9 cellular contexts compared by ENCODE assay signal in the genomic region with DNA sequence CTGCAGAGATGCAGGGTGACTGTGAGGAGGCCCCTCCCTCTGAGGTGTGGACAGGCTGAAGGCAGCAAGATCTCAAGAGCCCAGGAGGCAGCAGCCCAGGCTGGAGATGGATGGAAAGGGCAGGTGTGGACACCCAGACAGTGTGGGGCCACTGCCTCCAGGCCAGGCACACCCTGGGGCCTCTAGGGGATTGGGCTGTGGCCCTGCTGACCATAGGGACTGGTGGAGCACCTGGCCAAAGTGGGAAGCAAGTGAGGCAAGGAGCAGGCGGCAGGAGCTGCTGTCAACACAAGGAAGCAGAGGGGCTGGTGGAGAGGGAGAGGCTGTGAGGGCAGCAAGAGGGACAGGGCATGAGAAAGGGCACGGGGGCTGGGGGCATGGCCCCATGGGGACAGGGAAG. TPM values are rescaled to one million over a fixed set of nuclear protein-coding genes. Genes with fewer than 3 reads are reported as not detected.
DNase-seq lines count a peak whose midpoint lies in the region; ATAC-seq, FAIRE-seq and TF ChIP-seq lines count a peak whose summit lies in the region.
"Had no signal": no experiment of that assay in that cellular context is flagged by ENCODE, and none has a peak within 500 bp of the region (broad histone marks: within the 10 kb centered on the region; RNA-seq: fewer than 3 reads in every experiment).

No MANE protein-coding gene starts in this region.

- no peak for TF ChIP-seq CTCF in CD8-positive, alpha-beta T cell (IDR thresholded peaks at IDR 0.05)
- TF ChIP-seq CTCF in Panc1 (IDR thresholded peaks at IDR 0.05) (no peak), endothelial cell of umbilical vein (IDR thresholded peaks at IDR 0.05; ENCODE audit: extremely low read depth in 1 of 2, insufficient read depth in 1 of 2, low read depth in 1 of 2, low read length in 2 of 2) (no peak)

- H3K9me3 Mint-ChIP-seq in CD8-positive, alpha-beta T cell: peaks cover 10% of the 10 kb centered on the region

- no peak overlapping the region for H3K4ac ChIP-seq in trophoblast cell (ENCODE audit: low read depth, low read length)

- H3K79me1 ChIP-seq in trophoblast cell (ENCODE audit: low read length): peaks cover 9% of the 10 kb centered on the region

- H3K36me3 ChIP-seq in CD8-positive, alpha-beta T cell (ENCODE audit: insufficient read depth, low read length): no peaks in the 10 kb centered on the region
- H3K36me3 ChIP-seq in Panc1 (ENCODE audit: control insufficient read depth, insufficient read depth, low read length) (no peaks in the 10 kb centered on the region), endothelial cell of umbilical vein (ENCODE audit: control insufficient read depth in 2 of 2, extremely low read depth in 1 of 2, insufficient read depth in 2 of 2, low read length in 2 of 2) (no peaks in the 10 kb centered on the region), trophoblast cell (ENCODE audit: control insufficient read depth in 1 of 2, insufficient read depth in 2 of 2, low read length in 2 of 2) (no peaks in the 10 kb centered on the region)

- no peak for FAIRE-seq in endothelial cell of umbilical vein (lab: Jason Lieb, UNC)

- H3K4me3 ChIP-seq in CD8-positive, alpha-beta T cell (ENCODE audit: low read depth, low read length): peak overlapping the region; percentile 45
- no peak overlapping the region for H3K4me3 ChIP-seq in Panc1 (ENCODE audit: low read depth in 2 of 2, low read length in 2 of 2)
- H3K4me3 ChIP-seq in endothelial cell of umbilical vein (replicated peaks in 1 of 3; ENCODE audit: insufficient read depth in 1 of 3, low read depth in 1 of 3, low read length in 3 of 3): no peak overlapping the region
- H3K4me3 ChIP-seq in trophoblast cell (ENCODE audit: low read depth, low read length): no peak overlapping the region

- H3K9me1 ChIP-seq in endothelial cell of umbilical vein (replicated peaks; ENCODE audit: control insufficient read depth, extremely low read depth, insufficient read depth, low read length): no peaks in the 10 kb centered on the region

- peak overlapping the region; percentile 67 for H3K4me3 Mint-ChIP-seq in CD8-positive, alpha-beta T cell

- DNase-seq in CD8-positive, alpha-beta T cell: peak in 1 of 7 experiments; percentile 5
- DNase-seq in Panc1 (ENCODE audit: low read depth, low spot score): no peak
- no peak for DNase-seq in endothelial cell of umbilical vein (ENCODE audit: low read depth, low spot score)
- no peak for DNase-seq in trophoblast cell
- no peak for DNase-seq in HuH-7 (ENCODE audit: low spot score)
- DNase-seq in stimulated activated CD4-positive, alpha-beta T cell treated with anti-CD3 and anti-CD28 coated beads, Interleukin-2, amount 100 ng/mL, for 48 hours: no peak
- DNase-seq in AG20443 (ENCODE audit: low spot score): no peak
- DNase-seq: NCI-H1694 treated with DMSO at 0.1 percent for 48 hours had no signal

- H2AFZ ChIP-seq in endothelial cell of umbilical vein (ENCODE audit: low read depth, low read length): no peak overlapping the region
- peak overlapping the region; percentile 13 for H2AFZ ChIP-seq in trophoblast cell (ENCODE audit: insufficient read depth, low read length, poor library complexity)

- peak overlapping the region; percentile 56 for H3K27ac ChIP-seq in CD8-positive, alpha-beta T cell (ENCODE audit: low read depth, low read length)
- peak overlapping the region; percentile 68 for H3K27ac ChIP-seq in Panc1 (ENCODE audit: low read length)
- peak overlapping the region; percentile 58 for H3K27ac ChIP-seq in endothelial cell of umbilical vein (ENCODE audit: insufficient read depth, low read depth, low read length)
- no peak overlapping the region for H3K27ac ChIP-seq in trophoblast cell (ENCODE audit: low read depth, low read length)

- WGBS in trophoblast cell (ENCODE audit: extremely low coverage, insufficient coverage, insufficient read length): no CpG with 5 or more reads among the region's 2 CpGs

- peak overlapping the region; percentile 34 for H3K18ac ChIP-seq in trophoblast cell (ENCODE audit: low read length)

- peak overlapping the region; percentile 51 for H2BK12ac ChIP-seq in trophoblast cell (ENCODE audit: low read length)

- peak overlapping the region; percentile 21 for H3K9ac ChIP-seq in endothelial cell of umbilical vein (replicated peaks; ENCODE audit: extremely low read depth, insufficient read depth, low read length)
- H3K9ac ChIP-seq in trophoblast cell (ENCODE audit: low read length): no peak overlapping the region

- peaks cover 67% of the 10 kb centered on the region for H3K4me1 ChIP-seq in CD8-positive, alpha-beta T cell (ENCODE audit: insufficient read depth, low read length)
- H3K4me1 ChIP-seq in Panc1 (ENCODE audit: control insufficient read depth, insufficient read depth, low read length): peaks cover 34% of the 10 kb centered on the region
- H3K4me1 ChIP-seq in endothelial cell of umbilical vein (ENCODE audit: control insufficient read depth, extremely low read depth, insufficient read depth, low read length): peaks cover 22% of the 10 kb centered on the region
- peaks cover 13 to 16% of the 10 kb centered on the region in 2 experiments for H3K4me1 ChIP-seq in trophoblast cell (ENCODE audit: control insufficient read depth in 1 of 2, insufficient read depth in 2 of 2, low read length in 2 of 2)

- no TSS peak for BruUV-seq in Panc1 (replicated peaks; lab: Mats Ljungman, UMichigan)
- BruUV-seq in endothelial cell of umbilical vein (replicated peaks; lab: Mats Ljungman, UMichigan): no TSS peak

- H4K91ac ChIP-seq in trophoblast cell (ENCODE audit: low read depth, low read length): no peak overlapping the region

- H4K8ac ChIP-seq in trophoblast cell (ENCODE audit: low read depth, low read length): no peak overlapping the region

- H3K4me1 Mint-ChIP-seq in CD8-positive, alpha-beta T cell (ENCODE audit: low read depth): peaks cover 57% of the 10 kb centered on the region

- no peak overlapping the region for H3K14ac ChIP-seq in trophoblast cell (ENCODE audit: low read length)

- H2AK5ac ChIP-seq in trophoblast cell (ENCODE audit: low read length): no peak overlapping the region

- H3K9me3 ChIP-seq in CD8-positive, alpha-beta T cell (ENCODE audit: low read length): no peaks in the 10 kb centered on the region
- H3K9me3 ChIP-seq in Panc1 (ENCODE audit: control insufficient read depth, insufficient read depth, low read depth, low read length): peaks cover 5% of the 10 kb centered on the region; the same call in 1 of the 2 replicates
- H3K9me3 ChIP-seq in endothelial cell of umbilical vein (replicated peaks; ENCODE audit: control insufficient read depth, insufficient read depth, low read length): no peaks in the 10 kb centered on the region
- peaks cover 3% of the 10 kb centered on the region for H3K9me3 ChIP-seq in trophoblast cell (ENCODE audit: insufficient read depth, low read depth, low read length)

- no peaks in the 10 kb centered on the region for H3K27me3 ChIP-seq in CD8-positive, alpha-beta T cell (ENCODE audit: insufficient read depth, low read length)
- H3K27me3 ChIP-seq in Panc1 (ENCODE audit: control insufficient read depth, insufficient read depth, low read length): no peaks in the 10 kb centered on the region
- no peaks in the 10 kb centered on the region for H3K27me3 ChIP-seq in endothelial cell of umbilical vein (ENCODE audit: control insufficient read depth in 2 of 2, insufficient read depth in 2 of 2, low read length in 2 of 2)
- no peaks in the 10 kb centered on the region for H3K27me3 ChIP-seq in trophoblast cell (ENCODE audit: insufficient read depth, low read length)

- no peaks in the 10 kb centered on the region for H4K20me1 ChIP-seq in endothelial cell of umbilical vein (replicated peaks; ENCODE audit: control insufficient read depth, extremely low read depth, insufficient read depth, low read length)

- H3K27ac Mint-ChIP-seq in CD8-positive, alpha-beta T cell: peak overlapping the region; percentile 91

- CTCF ChIA-PET in CD8-positive, alpha-beta T cell (lab: Charles Lee): interaction anchor here (0.5 to 1.8 kb wide), 3 partner anchors 52 to 158 kb away, joined by 3 to 6 read pairs (median 3); a partner anchor contains a TSS
- CTCF ChIA-PET in Panc1 (lab: Charles Lee): interaction anchor here (0.6 to 0.7 kb wide), 2 partner anchors 71 to 95 kb away, joined by 3 read pairs; no protein-coding TSS in a partner anchor
- CTCF ChIA-PET in endothelial cell of umbilical vein (lab: Charles Lee): interaction anchor here (1.0 to 3.5 kb wide), 16 partner anchors 9 to 158 kb away, joined by 3 to 30 read pairs (median 4); a partner anchor contains a TSS

- H2BK5ac ChIP-seq in trophoblast cell (ENCODE audit: low read depth, low read length, poor library complexity): peak overlapping the region; percentile 7

- POLR2A ChIA-PET in CD8-positive, alpha-beta T cell (lab: Charles Lee): interaction anchor here (0.9 to 2.0 kb wide), 6 partner anchors 12 to 100 kb away, joined by 3 to 6 read pairs (median 4); no protein-coding TSS in a partner anchor
- POLR2A ChIA-PET in Panc1 (lab: Charles Lee): no interaction called here
- POLR2A ChIA-PET in endothelial cell of umbilical vein (lab: Charles Lee): interaction anchor here (1.6 kb wide), 1 partner anchor 11 kb away, joined by 8 read pairs; a partner anchor contains a TSS

- no peak for ATAC-seq in CD8-positive, alpha-beta T cell
- ATAC-seq in Panc1: peak; percentile 35; the same call in 1 of the 2 replicates
- no peak for ATAC-seq in HG02973 (IDR thresholded peaks at IDR 0.05; ENCODE audit: unreplicated experiment)

- dilution Hi-C loops in endothelial cell of umbilical vein (cut with MboI; ENCODE audit: extremely low pct_ligation_motif_present, low sequenced_read_pairs): no loop called here

- H4K12ac ChIP-seq in trophoblast cell (ENCODE audit: low read depth, low read length): no peak overlapping the region

- no peak overlapping the region for H2BK120ac ChIP-seq in trophoblast cell (ENCODE audit: insufficient read depth, low read length, poor library complexity)

- no peak for TF ChIP-seq POLR2A in endothelial cell of umbilical vein (IDR thresholded peaks at IDR 0.05; ENCODE audit: low read depth, low read length)

- H3K4me2 ChIP-seq in endothelial cell of umbilical vein (ENCODE audit: insufficient read depth, low read length): peak overlapping the region; percentile 37
- no peak overlapping the region for H3K4me2 ChIP-seq in trophoblast cell (ENCODE audit: low read length)

- intact Hi-C loops in CD8-positive, alpha-beta T cell (cut with DNase I, micrococcal nuclease): no loop called here
- intact Hi-C loops in Panc1 (cut with micrococcal nuclease; ENCODE audit: unreplicated experiment): no loop called here
- intact Hi-C loops in endothelial cell of umbilical vein (cut with micrococcal nuclease): no loop called here

- peaks cover 7% of the 10 kb centered on the region for H3K36me3 Mint-ChIP-seq in CD8-positive, alpha-beta T cell

- H3K27me3 Mint-ChIP-seq in CD8-positive, alpha-beta T cell (ENCODE audit: low read depth): no peaks in the 10 kb centered on the region

- H3K23ac ChIP-seq in trophoblast cell (ENCODE audit: low read length): no peak overlapping the region

- in situ Hi-C loops in Panc1 (cut with HindIII; ENCODE audit: low pct_unique_long_range_greater_than_20kb, low sequenced_read_pairs): no loop called here

- H3K79me2 ChIP-seq in endothelial cell of umbilical vein (ENCODE audit: control insufficient read depth, insufficient read depth, low read length): peaks cover 10% of the 10 kb centered on the region
- H3K79me2 ChIP-seq in trophoblast cell (ENCODE audit: control insufficient read depth, insufficient read depth, low read length, poor library complexity): peaks cover 2% of the 10 kb centered on the region

RNA-seq across cellular contexts. Expression of a gene that starts 10.8 kb away (rescaled TPM):
- total RNA-seq in CD8-positive, alpha-beta T cell: 10 to 100 TPM; 32.4 to 38.4 TPM
- total RNA-seq in Panc1 (2021; ENCODE audit: unreplicated experiment) (11.0 TPM), endothelial cell of umbilical vein (17.2 and 22.1 TPM in 2 replicates)
- polyA plus RNA-seq in Panc1 (2012; ENCODE audit: insufficient read length): 17.9 TPM
- polyA plus RNA-seq in endothelial cell of umbilical vein: 12.4 and 14.1 TPM in 2 replicates
- polyA plus RNA-seq in endothelial cell of umbilical vein (2011; cell fraction: cytosol; rRNA removed): 6.9 and 7.2 TPM in 2 replicates
- 18.9 and 23.5 TPM in 2 replicates for polyA plus RNA-seq in endothelial cell of umbilical vein (2011; cell fraction: nucleus; rRNA removed)
- polyA plus RNA-seq in endothelial cell of umbilical vein (2012): 10.1 and 19.7 TPM in 2 replicates
- polyA minus RNA-seq in endothelial cell of umbilical vein: 14.8 and 26.7 TPM in 2 replicates
- 1.8 TPM for polyA minus RNA-seq in endothelial cell of umbilical vein (2011; cell fraction: cytosol; rRNA and poly(A)+ RNA removed)
- 21.3 and 35.4 TPM in 2 replicates for polyA minus RNA-seq in endothelial cell of umbilical vein (2011; cell fraction: nucleus; rRNA and poly(A)+ RNA removed)
- polyA plus RNA-seq in trophoblast cell (2013): 0.12 TPM in 2 replicates
